16 cellular contexts compared by ENCODE assay signal in genomic region chr15:71601038-71601869, GRCh38.
A peak's percentile ranks its signal among the peaks of the same experiment; 100 is the strongest.
DNase-seq lines count a peak whose midpoint lies in the region; ATAC-seq and TF ChIP-seq lines count a peak whose summit lies in the region.
"Had no signal": no experiment of that assay in that cellular context is flagged by ENCODE, and none has a peak within 500 bp of the region (broad histone marks: within the 10 kb centered on the region; RNA-seq: fewer than 3 reads in every experiment).

No MANE protein-coding gene starts in this region.

- no peak overlapping the region for H3K4me3 Mint-ChIP-seq in activated CD8-positive, alpha-beta T cell treated with anti-CD3 and anti-CD28 coated beads, Interleukin-2, amount 10 ng/mL, durations not matched to agents 7 days and 5 days
- H3K4me3 Mint-ChIP-seq: CD4-positive, alpha-beta memory T cell had no signal

- H3K27me3 ChIP-seq in esophagus (ENCODE audit: control insufficient read depth in 1 of 2, insufficient read depth in 2 of 2, low read length in 2 of 2) = no peaks in the 10 kb centered on the region
- no peaks in the 10 kb centered on the region for H3K27me3 ChIP-seq in stomach

- no peaks in the 10 kb centered on the region for H3K27me3 Mint-ChIP-seq in activated CD8-positive, alpha-beta T cell treated with anti-CD3 and anti-CD28 coated beads, Interleukin-2, amount 10 ng/mL, durations not matched to agents 7 days and 5 days (ENCODE audit: low read depth)

- no peak for TF ChIP-seq POLR2A in stomach (IDR thresholded peaks at IDR 0.05)

- ATAC-seq in left colon = peak; percentile 86
- no peak for ATAC-seq in activated CD8-positive, alpha-beta T cell treated with anti-CD3 and anti-CD28 coated beads, Interleukin-2, amount 10 ng/mL, durations not matched to agents 7 days and 5 days
- no peak for ATAC-seq in GM21360 (IDR thresholded peaks at IDR 0.05; ENCODE audit: unreplicated experiment)
- no peak for ATAC-seq in GM21619 (IDR thresholded peaks at IDR 0.05; ENCODE audit: unreplicated experiment)

- no peak for DNase-seq in left colon
- DNase-seq in stomach = peak; percentile 40
- no peak for DNase-seq in activated CD8-positive, alpha-beta T cell treated with anti-CD3 and anti-CD28 coated beads, Interleukin-2, amount 10 ng/mL, durations not matched to agents 7 days and 5 days
- no peak for DNase-seq in stimulated activated CD4-positive, alpha-beta T cell treated with anti-CD3 and anti-CD28 coated beads, Interleukin-2, amount 100 ng/mL, for 48 hours
- DNase-seq: ACHN; BE2C; CD4-positive, alpha-beta memory T cell; H7; NCI-H1417 treated with DMSO at 0.1 percent for 48 hours; NCI-H2029 treated with DMSO at 0.1 percent for 48 hours; NCI-H524 treated with DMSO at 0.1 percent for 48 hours; RPMI8226 had no signal

- H3K27ac ChIP-seq in HEK293 (ENCODE audit: extremely low read depth, low read depth, low read length) = no peak overlapping the region
- H3K27ac ChIP-seq in esophagus (ENCODE audit: low read depth in 2 of 2, low read length in 1 of 2) = peak overlapping the region; percentile 20 to 79
- H3K27ac ChIP-seq in stomach = peak overlapping the region; percentile 60 to 80 (median 73)

- H3K27ac Mint-ChIP-seq in activated CD8-positive, alpha-beta T cell treated with anti-CD3 and anti-CD28 coated beads, Interleukin-2, amount 10 ng/mL, durations not matched to agents 7 days and 5 days = no peak overlapping the region
- H3K27ac Mint-ChIP-seq: CD4-positive, alpha-beta memory T cell had no signal

- no peak for TF ChIP-seq CTCF in HEK293 (tag by site-specific recombination; IDR thresholded peaks at IDR 0.05)
- no peak for TF ChIP-seq CTCF in stomach (IDR thresholded peaks at IDR 0.05)

- intact Hi-C loops in left colon (cut with DNase I, micrococcal nuclease) (no loop called here), stomach (cut with DNase I; ENCODE audit: low total_unique reads) (no loop called here)

- H3K4me1 ChIP-seq in HEK293 (ENCODE audit: control insufficient read depth, insufficient read depth, low read length) = peaks cover 18% of the 10 kb centered on the region
- H3K4me1 ChIP-seq in esophagus (ENCODE audit: control insufficient read depth in 2 of 2, insufficient read depth in 2 of 2, low read length in 1 of 2) = peaks cover 0 to 2% of the 10 kb centered on the region in 2 donors
- peaks cover 29 to 58% (median 44%) of the 10 kb centered on the region in 4 donors for H3K4me1 ChIP-seq in stomach
- H3K4me1 ChIP-seq: BE2C had no signal

- 60 to 62% methylated on average over 8 of the region's 8 CpGs for WGBS in esophagus, 2 donors
- 27 to 55% (median 40%) methylated on average over 8 of the region's 8 CpGs for WGBS in stomach, 5 donors

- CTCF ChIA-PET in HEK293 (lab: Yijun Ruan, JAX) = interaction anchor here (0.6 to 2.7 kb wide), 5 partner anchors 10 to 628 kb away, joined by 3 to 16 read pairs (median 3); no protein-coding TSS in a partner anchor
- CTCF ChIA-PET in activated CD8-positive, alpha-beta T cell treated with anti-CD3 and anti-CD28 coated beads, Interleukin-2, amount 10 ng/mL, durations not matched to agents 7 days and 5 days (lab: Charles Lee) = no interaction called here

- no peaks in the 10 kb centered on the region for H3K4me1 Mint-ChIP-seq in activated CD8-positive, alpha-beta T cell treated with anti-CD3 and anti-CD28 coated beads, Interleukin-2, amount 10 ng/mL, durations not matched to agents 7 days and 5 days (ENCODE audit: low read depth)

- no peak for TF ChIP-seq EP300 in stomach (IDR thresholded peaks at IDR 0.05)

- no peaks in the 10 kb centered on the region for H3K36me3 ChIP-seq in HEK293 (ENCODE audit: control insufficient read depth in 2 of 2, insufficient read depth in 1 of 2, low read length in 2 of 2)
- no peaks in the 10 kb centered on the region for H3K36me3 ChIP-seq in esophagus (ENCODE audit: control insufficient read depth in 2 of 2, insufficient read depth in 2 of 2, low read length in 1 of 2)
- H3K36me3 ChIP-seq in stomach = no peaks in the 10 kb centered on the region
- H3K36me3 ChIP-seq: BE2C had no signal

- no peaks in the 10 kb centered on the region for H3K36me3 Mint-ChIP-seq in activated CD8-positive, alpha-beta T cell treated with anti-CD3 and anti-CD28 coated beads, Interleukin-2, amount 10 ng/mL, durations not matched to agents 7 days and 5 days (ENCODE audit: low read depth)
- H3K36me3 Mint-ChIP-seq: CD4-positive, alpha-beta memory T cell had no signal

- POLR2A ChIA-PET in HEK293 (lab: Yijun Ruan, JAX) = no interaction called here
- POLR2A ChIA-PET in activated CD8-positive, alpha-beta T cell treated with anti-CD3 and anti-CD28 coated beads, Interleukin-2, amount 10 ng/mL, durations not matched to agents 7 days and 5 days (lab: Charles Lee) = no interaction called here

- no peaks in the 10 kb centered on the region for H3K9me3 Mint-ChIP-seq in activated CD8-positive, alpha-beta T cell treated with anti-CD3 and anti-CD28 coated beads, Interleukin-2, amount 10 ng/mL, durations not matched to agents 7 days and 5 days (ENCODE audit: insufficient read depth)

- no peak overlapping the region for H3K4me3 ChIP-seq in HEK293 (ENCODE audit: low read depth, low read length)
- no peak overlapping the region for H3K4me3 ChIP-seq in esophagus (ENCODE audit: low read depth in 1 of 2, low read length in 2 of 2)
- H3K4me3 ChIP-seq in stomach = no peak overlapping the region

- H3K9me3 ChIP-seq in HEK293 (ENCODE audit: control insufficient read depth, insufficient read depth, low read depth, low read length) (no peaks in the 10 kb centered on the region), esophagus (ENCODE audit: control insufficient read depth in 2 of 2, insufficient read depth in 1 of 2, low read depth in 1 of 2, low read length in 1 of 2) (no peaks in the 10 kb centered on the region), stomach (peaks cover 0 to 7% (median 0%) of the 10 kb centered on the region in 4 donors)
- H3K9me3 ChIP-seq: BE2C had no signal

TF ChIP-seq in HEK293, 187 proteins besides CTCF, POLR2A, EP300 and RAD21:
- peak; percentile 72; the same call in 1 of the 2 replicates for TF ChIP-seq ZSCAN16 (tag by site-specific recombination; IDR thresholded peaks at IDR 0.05)
- TF ChIP-seq ZIC2 (tag by site-specific recombination; IDR thresholded peaks at IDR 0.05) = peak; percentile 55
- TF ChIP-seq ZNF843 (tag by site-specific recombination; IDR thresholded peaks at IDR 0.05) = 0 out of 2 replicates have a peak, but pooled peaks have one; percentile 14
- TF ChIP-seq BCL6B (tag by site-specific recombination; IDR thresholded peaks at IDR 0.05) = no peak
- no peak; the same call in 1 of the 2 replicates for TF ChIP-seq ZSCAN30 (tag by site-specific recombination; IDR thresholded peaks at IDR 0.05)
- TF ChIP-seq OSR2 (tag by site-specific recombination; IDR thresholded peaks at IDR 0.05) = peak; percentile 35; the same call in 1 of the 2 replicates
- peak; percentile 87 for TF ChIP-seq PRDM6 (tag by site-specific recombination; IDR thresholded peaks at IDR 0.05)
TF ChIP-seq in HEK293: peak in this region for 5.
